In the genomic region with DNA sequence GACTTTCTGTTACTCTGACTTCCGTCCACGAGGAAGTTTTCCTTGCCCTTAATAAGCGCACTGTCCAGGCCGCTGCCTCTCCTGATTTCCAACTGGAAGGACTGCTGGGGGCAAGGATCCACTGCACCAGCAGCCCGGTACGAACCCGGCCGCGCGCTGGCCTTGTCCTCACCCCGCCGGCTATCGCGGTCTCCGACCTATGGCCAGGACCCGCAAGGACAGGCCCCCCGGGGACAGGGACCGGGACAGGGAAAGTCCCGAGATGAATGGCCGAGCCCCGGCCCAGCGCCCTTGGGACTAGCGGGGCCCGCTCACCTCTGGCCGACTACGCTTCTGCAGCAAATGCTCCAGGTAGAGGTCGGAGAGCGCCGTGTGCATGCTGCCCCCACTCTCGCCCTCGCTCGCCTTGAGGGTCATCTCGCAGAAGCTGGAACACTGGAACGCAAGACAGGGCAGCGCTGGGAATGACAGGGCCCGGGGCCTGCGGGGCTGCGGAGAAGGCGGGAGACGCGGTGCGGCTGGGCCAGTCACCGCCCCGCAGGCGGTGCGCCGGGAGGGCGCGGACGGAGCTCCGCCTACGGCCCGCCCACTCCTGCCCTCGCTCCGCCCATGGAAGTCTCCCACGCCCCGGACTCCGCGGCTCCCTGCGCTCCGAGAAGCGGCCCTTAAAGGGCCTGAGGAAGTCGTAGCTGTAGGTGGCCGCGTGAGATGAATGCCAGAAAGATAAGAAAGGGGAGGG, we compare ENCODE assay signal across 8 cellular contexts. TPM values are rescaled to one million over a fixed set of nuclear protein-coding genes. Genes with fewer than 3 reads are reported as not detected.
DNase-seq lines count a peak whose midpoint lies in the region; ATAC-seq and TF ChIP-seq lines count a peak whose summit lies in the region.

A gene (minus strand): TSS at position 529 of the 739 bp plus-strand sequence. CDS start 112 bp downstream, at position 417.

- H3K4me1 ChIP-seq in Peyer's patch = peaks cover 0 to 7% (median 0%) of the 10 kb centered on the region in 4 donors

- ATAC-seq in GM19452 (IDR thresholded peaks at IDR 0.05; ENCODE audit: unreplicated experiment) (peak; percentile 96), HG03571 (IDR thresholded peaks at IDR 0.05; ENCODE audit: unreplicated experiment) (peak; percentile 97)
- ATAC-seq in natural killer cell treated with Interleukin-12 subunit alpha and Interleukin-12 subunit beta and Interleukin-15 and Interleukin-18, amount 100 ng/mL, for 72 hours = peak; percentile 98

- no peaks in the 10 kb centered on the region for H3K27me3 ChIP-seq in Peyer's patch

- peak; percentile 46 to 70 for TF ChIP-seq POLR2A in Peyer's patch (IDR thresholded peaks at IDR 0.05)

- peaks cover 15% of the 10 kb centered on the region for H3K9me3 Mint-ChIP-seq in activated T-helper 2 cell treated with anti-CD3 and anti-CD28 coated beads, Interferon-gamma antibody, Interleukin-2, Interleukin-4, amounts not matched to agents 10 μg/mL and 5 μg/mL and 100 μg/mL, durations not matched to agents 14 hours and 24 hours and 36 hours
- H3K9me3 Mint-ChIP-seq in natural killer cell treated with Interleukin-12 subunit alpha and Interleukin-12 subunit beta and Interleukin-15 and Interleukin-18, amount 100 ng/mL, for 72 hours = no peaks in the 10 kb centered on the region

- peak within 1 kb of the TSS; percentile 72 for H3K27ac Mint-ChIP-seq in activated T-helper 2 cell treated with anti-CD3 and anti-CD28 coated beads, Interferon-gamma antibody, Interleukin-2, Interleukin-4, amounts not matched to agents 10 μg/mL and 5 μg/mL and 100 μg/mL, durations not matched to agents 14 hours and 24 hours and 36 hours
- H3K27ac Mint-ChIP-seq in natural killer cell treated with Interleukin-12 subunit alpha and Interleukin-12 subunit beta and Interleukin-15 and Interleukin-18, amount 100 ng/mL, for 72 hours = peak within 1 kb of the TSS; percentile 55 to 73

- H3K4me3 Mint-ChIP-seq in activated T-helper 2 cell treated with anti-CD3 and anti-CD28 coated beads, Interferon-gamma antibody, Interleukin-2, Interleukin-4, amounts not matched to agents 10 μg/mL and 5 μg/mL and 100 μg/mL, durations not matched to agents 14 hours and 24 hours and 36 hours (ENCODE audit: low read depth) = peak within 1 kb of the TSS; percentile 82
- peak within 1 kb of the TSS; percentile 82 for H3K4me3 Mint-ChIP-seq in natural killer cell treated with Interleukin-12 subunit alpha and Interleukin-12 subunit beta and Interleukin-15 and Interleukin-18, amount 100 ng/mL, for 72 hours

- intact Hi-C loops in activated T-helper 2 cell treated with anti-CD3 and anti-CD28 coated beads, Interferon-gamma antibody, Interleukin-2, Interleukin-4, amounts not matched to agents 10 μg/mL and 5 μg/mL and 100 μg/mL, durations not matched to agents 14 hours and 24 hours and 36 hours (cut with micrococcal nuclease) = loop anchor here (2.0 to 5.0 kb wide), 2 partner anchors 42 to 88 kb away; a partner anchor contains a TSS

- peaks cover 3% of the 10 kb centered on the region for H3K36me3 Mint-ChIP-seq in activated T-helper 2 cell treated with anti-CD3 and anti-CD28 coated beads, Interferon-gamma antibody, Interleukin-2, Interleukin-4, amounts not matched to agents 10 μg/mL and 5 μg/mL and 100 μg/mL, durations not matched to agents 14 hours and 24 hours and 36 hours (ENCODE audit: low read depth)
- no peaks in the 10 kb centered on the region for H3K36me3 Mint-ChIP-seq in natural killer cell treated with Interleukin-12 subunit alpha and Interleukin-12 subunit beta and Interleukin-15 and Interleukin-18, amount 100 ng/mL, for 72 hours

- no peak for TF ChIP-seq CTCF in Peyer's patch (IDR thresholded peaks at IDR 0.05)
- TF ChIP-seq CTCF in fibroblast of pulmonary artery (IDR thresholded peaks at IDR 0.05; ENCODE audit: low read length, missing control alignments) = no peak

- H3K36me3 ChIP-seq in Peyer's patch = no peaks in the 10 kb centered on the region

- H3K27me3 Mint-ChIP-seq in activated T-helper 2 cell treated with anti-CD3 and anti-CD28 coated beads, Interferon-gamma antibody, Interleukin-2, Interleukin-4, amounts not matched to agents 10 μg/mL and 5 μg/mL and 100 μg/mL, durations not matched to agents 14 hours and 24 hours and 36 hours (ENCODE audit: low read depth) = no peaks in the 10 kb centered on the region
- H3K27me3 Mint-ChIP-seq in natural killer cell treated with Interleukin-12 subunit alpha and Interleukin-12 subunit beta and Interleukin-15 and Interleukin-18, amount 100 ng/mL, for 72 hours = peaks cover 0 to 2% of the 10 kb centered on the region in 2 donors

- H3K4me1 Mint-ChIP-seq in activated T-helper 2 cell treated with anti-CD3 and anti-CD28 coated beads, Interferon-gamma antibody, Interleukin-2, Interleukin-4, amounts not matched to agents 10 μg/mL and 5 μg/mL and 100 μg/mL, durations not matched to agents 14 hours and 24 hours and 36 hours (ENCODE audit: low read depth) = peaks cover 36% of the 10 kb centered on the region
- peaks cover 16 to 26% of the 10 kb centered on the region in 2 donors for H3K4me1 Mint-ChIP-seq in natural killer cell treated with Interleukin-12 subunit alpha and Interleukin-12 subunit beta and Interleukin-15 and Interleukin-18, amount 100 ng/mL, for 72 hours (ENCODE audit: low read depth in 2 of 2)

- DNase-seq in COLO829 (ENCODE audit: low spot score) (peak; percentile 66), Peyer's patch (peak; percentile 62 to 89 (median 87)), fibroblast of pulmonary artery (ENCODE audit: low read depth) (peak; percentile 80)
- DNase-seq in activated T-helper 2 cell treated with anti-CD3 and anti-CD28 coated beads, Interferon-gamma antibody, Interleukin-2, Interleukin-4, amounts not matched to agents 10 μg/mL and 5 μg/mL and 100 μg/mL, durations not matched to agents 14 hours and 24 hours and 36 hours (ENCODE audit: low spot score) = peak; percentile 75
- peak; percentile 79 for DNase-seq in natural killer cell treated with Interleukin-12 subunit alpha and Interleukin-12 subunit beta and Interleukin-15 and Interleukin-18, amount 100 ng/mL, for 72 hours (ENCODE audit: low spot score)
- DNase-seq in stimulated activated naive CD4-positive, alpha-beta T cell treated with Interleukin-2 at 50 U/mL for 16 hours (lab: John Stamatoyannopoulos, UW) = peak; percentile 57

- H3K4me3 ChIP-seq in Peyer's patch (peak within 1 kb of the TSS; percentile 55 to 74 (median 65)), fibroblast of pulmonary artery (replicated peaks; ENCODE audit: low read depth, low read length) (peak within 1 kb of the TSS; percentile 67)

- no peaks in the 10 kb centered on the region for H3K9me3 ChIP-seq in Peyer's patch

- peak within 1 kb of the TSS; percentile 60 to 88 (median 76) for H3K27ac ChIP-seq in Peyer's patch

RNA-seq across cellular contexts. Expression of the gene that starts here (rescaled TPM):
- 10 to 100 TPM; 33.0 to 88.8 (median 65.4) TPM for total RNA-seq in Peyer's patch
- 27.7 and 31.5 TPM in 2 replicates for total RNA-seq in activated T-helper 2 cell treated with anti-CD3 and anti-CD28 coated beads, Interferon-gamma antibody, Interleukin-2, Interleukin-4, amounts not matched to agents 10 μg/mL and 5 μg/mL and 100 μg/mL, durations not matched to agents 14 hours and 24 hours and 36 hours
- 10 to 100 TPM; 21.0 to 26.6 TPM for total RNA-seq in natural killer cell treated with Interleukin-12 subunit alpha and Interleukin-12 subunit beta and Interleukin-15 and Interleukin-18, amount 100 ng/mL, for 72 hours

Comparison
In these comparisons a context has a peak if more than half of its experiments do, and no peak if none do; other contexts are left out.
1. Peak in every context shown above with its lines: DNase-seq, ATAC-seq, H3K4me3 ChIP-seq and H3K27ac ChIP-seq.